8 cellular contexts compared by ENCODE assay signal in genomic region chr13:36431204-36432105, GRCh38. TPM values are rescaled to one million over a fixed set of nuclear protein-coding genes. Genes with fewer than 3 reads are reported as not detected.
DNase-seq lines count a peak whose midpoint lies in the region; ATAC-seq and TF ChIP-seq lines count a peak whose summit lies in the region.

No MANE protein-coding gene starts in this region.

- H3K27ac Mint-ChIP-seq in activated CD4-positive, alpha-beta T cell treated with anti-CD3 and anti-CD28 coated beads, Interleukin-2, amount 10 ng/mL, durations not matched to agents 24 days and 14 days, result no peak overlapping the region

- DNase-seq in activated CD4-positive, alpha-beta T cell treated with anti-CD3 and anti-CD28 coated beads, Interleukin-2, amount 10 ng/mL, durations not matched to agents 24 days and 14 days, result peak; percentile 76
- DNase-seq in activated CD4-positive, alpha-beta T cell treated with anti-CD3 and anti-CD28 coated beads for 1 hour, result no peak
- DNase-seq in Peyer's patch (no peak), epithelial cell of proximal tubule (ENCODE audit: low read depth) (no peak), NCI-H82 treated with DMSO at 0.1 percent for 48 hours (lab: John Stamatoyannopoulos, UW; ENCODE audit: unreplicated experiment) (no peak), NCI-H524 (lab: John Stamatoyannopoulos, UW) (no peak)

- peaks cover 49% of the 10 kb centered on the region for H3K27me3 Mint-ChIP-seq in activated CD4-positive, alpha-beta T cell treated with anti-CD3 and anti-CD28 coated beads, Interleukin-2, amount 10 ng/mL, durations not matched to agents 24 days and 14 days

- H3K4me3 ChIP-seq in Peyer's patch (peak overlapping the region; percentile 12 to 46 (median 40)), epithelial cell of proximal tubule (ENCODE audit: low read depth, low read length) (peak overlapping the region; percentile 71), neutrophil (ENCODE audit: low read depth in 1 of 2, low read length in 1 of 2) (peak overlapping the region; percentile 60 to 71)

- ATAC-seq in GM18870 (IDR thresholded peaks at IDR 0.05; ENCODE audit: unreplicated experiment), result no peak

- no peaks in the 10 kb centered on the region for H3K9me3 ChIP-seq in Peyer's patch
- H3K9me3 ChIP-seq in neutrophil, result no peaks in the 10 kb centered on the region

- TF ChIP-seq CTCF in Peyer's patch (IDR thresholded peaks at IDR 0.05) (no peak), epithelial cell of proximal tubule (conservative IDR thresholded peaks at IDR 0.05; ENCODE audit: low read depth, low read length) (no peak), neutrophil (IDR thresholded peaks at IDR 0.05) (no peak)

- H3K36me3 ChIP-seq in Peyer's patch (no peaks in the 10 kb centered on the region), neutrophil (no peaks in the 10 kb centered on the region)

- intact Hi-C loops in activated CD4-positive, alpha-beta T cell treated with anti-CD3 and anti-CD28 coated beads, Interleukin-2, amount 10 ng/mL, durations not matched to agents 24 days and 14 days (cut with micrococcal nuclease), result loop anchor here (1.0 to 10.0 kb wide), 5 partner anchors 13 to 1923 kb away; partner anchors contain the start of genes EXOSC8, RFXAP and SPART

- H3K9me3 Mint-ChIP-seq in activated CD4-positive, alpha-beta T cell treated with anti-CD3 and anti-CD28 coated beads, Interleukin-2, amount 10 ng/mL, durations not matched to agents 24 days and 14 days, result peaks cover 3% of the 10 kb centered on the region

- H3K27me3 ChIP-seq in Peyer's patch (peaks cover 0 to 12% of the 10 kb centered on the region in 2 donors), neutrophil (peaks cover 43% of the 10 kb centered on the region)

- H3K27ac ChIP-seq in Peyer's patch (no peak overlapping the region), neutrophil (no peak overlapping the region)

- peak overlapping the region; percentile 76 for H3K4me3 Mint-ChIP-seq in activated CD4-positive, alpha-beta T cell treated with anti-CD3 and anti-CD28 coated beads, Interleukin-2, amount 10 ng/mL, durations not matched to agents 24 days and 14 days

- H3K4me1 ChIP-seq in Peyer's patch (peaks cover 0 to 18% (median 6%) of the 10 kb centered on the region in 4 donors), neutrophil (ENCODE audit: control insufficient read depth in 1 of 2, insufficient read depth in 1 of 2, low read depth in 1 of 2, low read length in 1 of 2) (peaks cover 24 to 39% of the 10 kb centered on the region in 2 experiments)

- TF ChIP-seq POLR2A in Peyer's patch (IDR thresholded peaks at IDR 0.05), result no peak

- H3K4me1 Mint-ChIP-seq in activated CD4-positive, alpha-beta T cell treated with anti-CD3 and anti-CD28 coated beads, Interleukin-2, amount 10 ng/mL, durations not matched to agents 24 days and 14 days, result peaks cover 14% of the 10 kb centered on the region

- H3K36me3 Mint-ChIP-seq in activated CD4-positive, alpha-beta T cell treated with anti-CD3 and anti-CD28 coated beads, Interleukin-2, amount 10 ng/mL, durations not matched to agents 24 days and 14 days (ENCODE audit: low read depth), result no peaks in the 10 kb centered on the region

RNA-seq across cellular contexts. Expression of gene CCNA1, which starts 0.8 kb away (rescaled TPM):
- total RNA-seq in activated CD4-positive, alpha-beta T cell treated with anti-CD3 and anti-CD28 coated beads, Interleukin-2, amount 10 ng/mL, durations not matched to agents 24 days and 14 days, result 2.1 and 2.2 TPM in 2 replicates
- total RNA-seq in Peyer's patch (under 1 TPM in 1 of 4 donors, not detected in 3; 0.66 TPM), epithelial cell of proximal tubule (0.22 and 0.81 TPM in 2 replicates)
